ENCODE assay signal across 1 cellular context in genomic region chr3:156554842-156555687, GRCh38.
TF ChIP-seq lines count a peak whose summit lies in the region.

SSR3 (minus strand) TSS chr3:156555117; CDS start chr3:156555089, 28 bp downstream.

TF ChIP-seq in SK-N-SH, 30 proteins besides CTCF, POLR2A, EP300 and RAD21 (continued from another document):
- TF ChIP-seq IRF3 (IDR thresholded peaks at IDR 0.05; ENCODE audit: low read depth, low read length) (peak; percentile 78), GABPA (IDR thresholded peaks at IDR 0.05; ENCODE audit: low read depth) (peak; percentile 85), USF1 (IDR thresholded peaks at IDR 0.05; ENCODE audit: borderline replicate concordance, low read depth) (peak; percentile 100), MXI1 (IDR thresholded peaks at IDR 0.05; ENCODE audit: low read depth, low read length) (peak; percentile 78; the same call in 1 of the 2 replicates), NRF1 (IDR thresholded peaks at IDR 0.05; ENCODE audit: low read depth, low read length) (no peak), EZH2phosphoT487 (IDR thresholded peaks at IDR 0.05; ENCODE audit: borderline replicate concordance, low read depth) (no peak), SMC3 (IDR thresholded peaks at IDR 0.05; ENCODE audit: low read depth, low read length) (no peak; the same call in 1 of the 2 replicates), TAF1 (IDR thresholded peaks at IDR 0.05; ENCODE audit: borderline replicate concordance, low read depth, low read length) (peak; percentile 89)
- TF ChIP-seq, protein P1, sequence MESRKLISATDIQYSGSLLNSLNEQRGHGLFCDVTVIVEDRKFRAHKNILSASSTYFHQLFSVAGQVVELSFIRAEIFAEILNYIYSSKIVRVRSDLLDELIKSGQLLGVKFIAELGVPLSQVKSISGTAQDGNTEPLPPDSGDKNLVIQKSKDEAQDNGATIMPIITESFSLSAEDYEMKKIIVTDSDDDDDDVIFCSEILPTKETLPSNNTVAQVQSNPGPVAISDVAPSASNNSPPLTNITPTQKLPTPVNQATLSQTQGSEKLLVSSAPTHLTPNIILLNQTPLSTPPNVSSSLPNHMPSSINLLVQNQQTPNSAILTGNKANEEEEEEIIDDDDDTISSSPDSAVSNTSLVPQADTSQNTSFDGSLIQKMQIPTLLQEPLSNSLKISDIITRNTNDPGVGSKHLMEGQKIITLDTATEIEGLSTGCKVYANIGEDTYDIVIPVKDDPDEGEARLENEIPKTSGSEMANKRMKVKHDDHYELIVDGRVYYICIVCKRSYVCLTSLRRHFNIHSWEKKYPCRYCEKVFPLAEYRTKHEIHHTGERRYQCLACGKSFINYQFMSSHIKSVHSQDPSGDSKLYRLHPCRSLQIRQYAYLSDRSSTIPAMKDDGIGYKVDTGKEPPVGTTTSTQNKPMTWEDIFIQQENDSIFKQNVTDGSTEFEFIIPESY (IDR thresholded peaks at IDR 0.05; ENCODE audit: borderline replicate concordance, low read depth) = no peak
